1 cellular context compared by ENCODE assay signal in the genomic region with DNA sequence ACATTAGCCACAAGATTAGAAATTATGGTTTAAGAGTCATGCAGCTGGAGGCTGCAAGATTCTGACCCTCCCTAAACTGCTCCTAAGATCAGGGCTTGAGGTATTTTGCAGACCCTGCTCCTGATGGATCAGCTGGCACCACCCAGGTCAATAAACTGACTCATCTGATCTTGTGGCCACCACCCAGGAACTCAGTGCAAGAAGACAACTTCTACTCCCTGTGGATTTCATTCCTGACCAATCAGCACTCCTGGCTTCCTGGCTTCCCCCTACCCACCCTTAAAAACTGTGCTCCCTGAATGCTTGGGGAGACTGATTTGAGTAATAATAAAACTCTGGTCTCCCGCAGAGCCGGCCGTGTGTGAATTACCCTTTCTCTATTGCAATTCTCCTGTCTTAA.
TF ChIP-seq lines count a peak whose summit lies in the region.

No MANE protein-coding gene starts in this region.

TF ChIP-seq in SK-N-SH, 30 proteins besides CTCF, POLR2A, EP300 and RAD21 (continued from another document):
- TF ChIP-seq FOSL2 (IDR thresholded peaks at IDR 0.05; ENCODE audit: borderline replicate concordance, low read depth) (no peak), NRF1 (IDR thresholded peaks at IDR 0.05; ENCODE audit: low read depth, low read length) (no peak), SIN3A (IDR thresholded peaks at IDR 0.05; ENCODE audit: borderline replicate concordance, low read depth, low read length) (no peak), MXI1 (IDR thresholded peaks at IDR 0.05; ENCODE audit: low read depth, low read length) (no peak), TAF1 (IDR thresholded peaks at IDR 0.05; ENCODE audit: borderline replicate concordance, low read depth, low read length) (no peak)
- TF ChIP-seq, protein P1, sequence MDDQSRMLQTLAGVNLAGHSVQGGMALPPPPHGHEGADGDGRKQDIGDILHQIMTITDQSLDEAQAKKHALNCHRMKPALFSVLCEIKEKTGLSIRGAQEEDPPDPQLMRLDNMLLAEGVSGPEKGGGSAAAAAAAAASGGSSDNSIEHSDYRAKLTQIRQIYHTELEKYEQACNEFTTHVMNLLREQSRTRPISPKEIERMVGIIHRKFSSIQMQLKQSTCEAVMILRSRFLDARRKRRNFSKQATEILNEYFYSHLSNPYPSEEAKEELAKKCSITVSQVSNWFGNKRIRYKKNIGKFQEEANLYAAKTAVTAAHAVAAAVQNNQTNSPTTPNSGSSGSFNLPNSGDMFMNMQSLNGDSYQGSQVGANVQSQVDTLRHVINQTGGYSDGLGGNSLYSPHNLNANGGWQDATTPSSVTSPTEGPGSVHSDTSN (IDR thresholded peaks at IDR 0.05): no peak
TF ChIP-seq in SK-N-SH: peak in this region for 0.
